1 cellular context compared by ENCODE assay signal in genomic region chr6:145026267-145026679, GRCh38.
TF ChIP-seq lines count a peak whose summit lies in the region.

No MANE protein-coding gene starts in this region.

TF ChIP-seq in HepG2, 621 proteins besides CTCF, POLR2A, EP300 and RAD21 (continued from another document):
- TF ChIP-seq ELF4 (CRISPR knock-in tag; IDR thresholded peaks at IDR 0.05; ENCODE audit: borderline replicate concordance) (no peak), ZNF33A (CRISPR knock-in tag; IDR thresholded peaks at IDR 0.05; ENCODE audit: borderline replicate concordance) (peak; percentile 86; the same call in 1 of the 2 replicates), RARA (CRISPR knock-in tag; IDR thresholded peaks at IDR 0.05) (peak; percentile 75), ZMAT3 (CRISPR knock-in tag; conservative IDR thresholded peaks at IDR 0.05) (0 out of 2 replicates have a peak, but pooled peaks have one; percentile 35), PRDM15 (CRISPR knock-in tag; IDR thresholded peaks at IDR 0.05) (no peak), SIX1 (CRISPR knock-in tag; IDR thresholded peaks at IDR 0.05; ENCODE audit: borderline replicate concordance) (peak; percentile 66), SAP130 (CRISPR knock-in tag; IDR thresholded peaks at IDR 0.05; ENCODE audit: low read depth) (peak; percentile 86), SATB2 (CRISPR knock-in tag; IDR thresholded peaks at IDR 0.05) (0 out of 2 replicates have a peak, but pooled peaks have one; percentile 49)
- TF ChIP-seq, protein P1, sequence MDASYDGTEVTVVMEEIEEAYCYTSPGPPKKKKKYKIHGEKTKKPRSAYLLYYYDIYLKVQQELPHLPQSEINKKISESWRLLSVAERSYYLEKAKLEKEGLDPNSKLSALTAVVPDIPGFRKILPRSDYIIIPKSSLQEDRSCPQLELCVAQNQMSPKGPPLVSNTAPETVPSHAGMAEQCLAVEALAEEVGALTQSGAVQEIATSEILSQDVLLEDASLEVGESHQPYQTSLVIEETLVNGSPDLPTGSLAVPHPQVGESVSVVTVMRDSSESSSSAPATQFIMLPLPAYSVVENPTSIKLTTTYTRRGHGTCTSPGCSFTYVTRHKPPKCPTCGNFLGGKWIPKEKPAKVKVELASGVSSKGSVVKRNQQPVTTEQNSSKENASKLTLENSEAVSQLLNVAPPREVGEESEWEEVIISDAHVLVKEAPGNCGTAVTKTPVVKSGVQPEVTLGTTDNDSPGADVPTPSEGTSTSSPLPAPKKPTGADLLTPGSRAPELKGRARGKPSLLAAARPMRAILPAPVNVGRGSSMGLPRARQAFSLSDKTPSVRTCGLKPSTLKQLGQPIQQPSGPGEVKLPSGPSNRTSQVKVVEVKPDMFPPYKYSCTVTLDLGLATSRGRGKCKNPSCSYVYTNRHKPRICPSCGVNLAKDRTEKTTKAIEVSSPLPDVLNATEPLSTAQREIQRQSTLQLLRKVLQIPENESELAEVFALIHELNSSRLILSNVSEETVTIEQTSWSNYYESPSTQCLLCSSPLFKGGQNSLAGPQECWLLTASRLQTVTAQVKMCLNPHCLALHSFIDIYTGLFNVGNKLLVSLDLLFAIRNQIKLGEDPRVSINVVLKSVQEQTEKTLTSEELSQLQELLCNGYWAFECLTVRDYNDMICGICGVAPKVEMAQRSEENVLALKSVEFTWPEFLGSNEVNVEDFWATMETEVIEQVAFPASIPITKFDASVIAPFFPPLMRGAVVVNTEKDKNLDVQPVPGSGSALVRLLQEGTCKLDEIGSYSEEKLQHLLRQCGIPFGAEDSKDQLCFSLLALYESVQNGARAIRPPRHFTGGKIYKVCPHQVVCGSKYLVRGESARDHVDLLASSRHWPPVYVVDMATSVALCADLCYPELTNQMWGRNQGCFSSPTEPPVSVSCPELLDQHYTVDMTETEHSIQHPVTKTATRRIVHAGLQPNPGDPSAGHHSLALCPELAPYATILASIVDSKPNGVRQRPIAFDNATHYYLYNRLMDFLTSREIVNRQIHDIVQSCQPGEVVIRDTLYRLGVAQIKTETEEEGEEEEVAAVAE (CRISPR knock-in tag; IDR thresholded peaks at IDR 0.05; ENCODE audit: borderline replicate concordance), result peak; percentile 80
- TF ChIP-seq, protein P2, sequence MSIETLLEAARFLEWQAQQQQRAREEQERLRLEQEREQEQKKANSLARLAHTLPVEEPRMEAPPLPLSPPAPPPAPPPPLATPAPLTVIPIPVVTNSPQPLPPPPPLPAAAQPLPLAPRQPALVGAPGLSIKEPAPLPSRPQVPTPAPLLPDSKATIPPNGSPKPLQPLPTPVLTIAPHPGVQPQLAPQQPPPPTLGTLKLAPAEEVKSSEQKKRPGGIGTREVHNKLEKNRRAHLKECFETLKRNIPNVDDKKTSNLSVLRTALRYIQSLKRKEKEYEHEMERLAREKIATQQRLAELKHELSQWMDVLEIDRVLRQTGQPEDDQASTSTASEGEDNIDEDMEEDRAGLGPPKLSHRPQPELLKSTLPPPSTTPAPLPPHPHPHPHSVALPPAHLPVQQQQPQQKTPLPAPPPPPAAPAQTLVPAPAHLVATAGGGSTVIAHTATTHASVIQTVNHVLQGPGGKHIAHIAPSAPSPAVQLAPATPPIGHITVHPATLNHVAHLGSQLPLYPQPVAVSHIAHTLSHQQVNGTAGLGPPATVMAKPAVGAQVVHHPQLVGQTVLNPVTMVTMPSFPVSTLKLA (IDR thresholded peaks at IDR 0.05), result no peak
